17 cellular contexts compared by ENCODE assay signal in genomic region chr7:99910976-99911375, GRCh38. TPM values are rescaled to one million over a fixed set of nuclear protein-coding genes. Genes with fewer than 3 reads are reported as not detected.
DNase-seq lines count a peak whose midpoint lies in the region; ATAC-seq and TF ChIP-seq lines count a peak whose summit lies in the region.
"Had no signal": no experiment of that assay in that cellular context is flagged by ENCODE, and none has a peak within 500 bp of the region (broad histone marks: within the 10 kb centered on the region; RNA-seq: fewer than 3 reads in every experiment).

No MANE protein-coding gene starts in this region.

- H3K4me1 ChIP-seq in Loucy (ENCODE audit: insufficient read depth, low read length, poor library complexity, severe bottlenecking) (peaks cover 19% of the 10 kb centered on the region), uterus (no peaks in the 10 kb centered on the region)
- H3K4me1 ChIP-seq: A549, BE2C had no signal

- peaks cover 35% of the 10 kb centered on the region for H3K4me1 Mint-ChIP-seq in stimulated activated naive CD8-positive, alpha-beta T cell treated with anti-CD3 and anti-CD28 coated beads, Interleukin-15, Interleukin-2, amounts not matched to agents 100 ng/mL and 50 ng/mL, for 24 hours (ENCODE audit: low read depth)
- H3K4me1 Mint-ChIP-seq in immature natural killer cell (peaks cover 31 to 67% of the 10 kb centered on the region in 2 donors), natural killer cell (peaks cover 39 to 49% of the 10 kb centered on the region in 2 donors)
- H3K4me1 Mint-ChIP-seq: GM23338 had no signal

- H3K4me3 ChIP-seq in Loucy (ENCODE audit: low read length, poor library complexity, severe bottlenecking) (no peak overlapping the region), uterus (no peak overlapping the region)
- H3K4me3 ChIP-seq: A549, GM23338 had no signal

- intact Hi-C loops in natural killer cell (cut with micrococcal nuclease) = loop anchor here (10.0 kb wide), 1 partner anchor 144 kb away; no protein-coding TSS in a partner anchor
- intact Hi-C loops in uterus (cut with DNase I; ENCODE audit: low total_unique reads) = no loop called here

- H3K79me2 ChIP-seq in Loucy (ENCODE audit: insufficient read depth, low read length) = peaks cover 57% of the 10 kb centered on the region

- peaks cover 24% of the 10 kb centered on the region for H4K20me1 ChIP-seq in Loucy (ENCODE audit: insufficient read depth, low read length, poor library complexity, severe bottlenecking)

- H3K27me3 Mint-ChIP-seq in stimulated activated naive CD8-positive, alpha-beta T cell treated with anti-CD3 and anti-CD28 coated beads, Interleukin-15, Interleukin-2, amounts not matched to agents 100 ng/mL and 50 ng/mL, for 24 hours = no peaks in the 10 kb centered on the region
- H3K27me3 Mint-ChIP-seq in immature natural killer cell (ENCODE audit: low read depth in 3 of 3) (peaks cover 0 to 1% (median 0%) of the 10 kb centered on the region in 3 donors), natural killer cell (ENCODE audit: low read depth in 2 of 2) (no peaks in the 10 kb centered on the region)
- H3K27me3 Mint-ChIP-seq: CD4-positive, CD25-positive, alpha-beta regulatory T cell; IgD-negative memory B cell had no signal

- H3K36me3 ChIP-seq in Loucy (ENCODE audit: insufficient read depth, low read length) (peaks cover 46% of the 10 kb centered on the region; the same call in 1 of the 2 replicates), uterus (no peaks in the 10 kb centered on the region)

- H3K36me3 Mint-ChIP-seq in stimulated activated naive CD8-positive, alpha-beta T cell treated with anti-CD3 and anti-CD28 coated beads, Interleukin-15, Interleukin-2, amounts not matched to agents 100 ng/mL and 50 ng/mL, for 24 hours (ENCODE audit: low read depth) = peaks cover 70% of the 10 kb centered on the region
- peaks cover 8 to 30% (median 27%) of the 10 kb centered on the region in 3 donors for H3K36me3 Mint-ChIP-seq in immature natural killer cell
- peaks cover 16% of the 10 kb centered on the region for H3K36me3 Mint-ChIP-seq in natural killer cell

- TF ChIP-seq CTCF in Loucy (conservative IDR thresholded peaks at IDR 0.05; ENCODE audit: low read length) (no peak), natural killer cell (IDR thresholded peaks at IDR 0.05) (no peak), uterus (IDR thresholded peaks at IDR 0.05) (no peak)

- no peaks in the 10 kb centered on the region for H3K9me2 ChIP-seq in Loucy (replicated peaks; ENCODE audit: low read depth, low read length)

- H3K27me3 ChIP-seq in Loucy (ENCODE audit: insufficient read depth, low read length, poor library complexity, severe bottlenecking) = no peaks in the 10 kb centered on the region
- no peaks in the 10 kb centered on the region for H3K27me3 ChIP-seq in uterus
- H3K27me3 ChIP-seq: BE2C had no signal

- no peaks in the 10 kb centered on the region for H3F3A ChIP-seq in Loucy (ENCODE audit: low read depth)

- no peak overlapping the region for H3K27ac ChIP-seq in uterus
- H3K27ac ChIP-seq: A549 had no signal

- peak overlapping the region; percentile 32 for H3K4me2 ChIP-seq in Loucy (ENCODE audit: low read depth, low read length, poor library complexity, severe bottlenecking)
- H3K4me2 ChIP-seq: A549, GM23338 had no signal

- H3K9me3 Mint-ChIP-seq in stimulated activated naive CD8-positive, alpha-beta T cell treated with anti-CD3 and anti-CD28 coated beads, Interleukin-15, Interleukin-2, amounts not matched to agents 100 ng/mL and 50 ng/mL, for 24 hours = no peaks in the 10 kb centered on the region
- H3K9me3 Mint-ChIP-seq in immature natural killer cell (no peaks in the 10 kb centered on the region), natural killer cell (no peaks in the 10 kb centered on the region)
- H3K9me3 Mint-ChIP-seq: CD4-positive, CD25-positive, alpha-beta regulatory T cell; IgD-negative memory B cell had no signal

- H3K4me3 Mint-ChIP-seq in stimulated activated naive CD8-positive, alpha-beta T cell treated with anti-CD3 and anti-CD28 coated beads, Interleukin-15, Interleukin-2, amounts not matched to agents 100 ng/mL and 50 ng/mL, for 24 hours = no peak overlapping the region
- no peak overlapping the region for H3K4me3 Mint-ChIP-seq in immature natural killer cell
- H3K4me3 Mint-ChIP-seq in natural killer cell = no peak overlapping the region
- H3K4me3 Mint-ChIP-seq: CD4-positive, CD25-positive, alpha-beta regulatory T cell; GM23338; IgD-negative memory B cell had no signal

- DNase-seq in stimulated activated naive CD8-positive, alpha-beta T cell treated with anti-CD3 and anti-CD28 coated beads, Interleukin-15, Interleukin-2, amounts not matched to agents 100 U/mL and 50 U/mL, for 24 hours = no peak
- DNase-seq in immature natural killer cell = no peak
- DNase-seq in natural killer cell = no peak
- DNase-seq in uterus = no peak
- no peak for DNase-seq in activated effector memory CD4-positive, alpha-beta T cell treated with anti-CD3 and anti-CD28 coated beads, Interleukin-2, amount 50 U/mL, for 16 hours
- DNase-seq: BE2C; CD4-positive, CD25-positive, alpha-beta regulatory T cell; DMS79; H7 had no signal

- no peak overlapping the region for H2AFZ ChIP-seq in Loucy (ENCODE audit: low read length)
- H2AFZ ChIP-seq: GM23338 had no signal

- no peak overlapping the region for H3K9ac ChIP-seq in Loucy (ENCODE audit: low read depth, low read length, poor library complexity, severe bottlenecking)

- H3K9me3 ChIP-seq in Loucy (ENCODE audit: insufficient read depth, low read depth, low read length) = no peaks in the 10 kb centered on the region
- no peaks in the 10 kb centered on the region for H3K9me3 ChIP-seq in uterus
- H3K9me3 ChIP-seq: A549, BE2C had no signal

- ATAC-seq in stimulated activated naive CD8-positive, alpha-beta T cell treated with anti-CD3 and anti-CD28 coated beads, Interleukin-15, Interleukin-2, amounts not matched to agents 100 U/mL and 50 U/mL, for 24 hours = no peak
- no peak for ATAC-seq in natural killer cell
- ATAC-seq: A549, GM23338 had no signal

- peak overlapping the region; percentile 18 for H3K27ac Mint-ChIP-seq in stimulated activated naive CD8-positive, alpha-beta T cell treated with anti-CD3 and anti-CD28 coated beads, Interleukin-15, Interleukin-2, amounts not matched to agents 100 ng/mL and 50 ng/mL, for 24 hours
- H3K27ac Mint-ChIP-seq in immature natural killer cell (peak overlapping the region in 4 of 6 donors; percentile 24 to 82 (median 40)), natural killer cell (peak overlapping the region in 1 of 2 donors; percentile 4)
- H3K27ac Mint-ChIP-seq: GM23338, IgD-negative memory B cell had no signal

- no peak for TF ChIP-seq POLR2A in uterus (IDR thresholded peaks at IDR 0.05)

RNA-seq across cellular contexts. Expression of gene TRIM4, which starts 8.4 kb away (rescaled TPM):
- 10 to 100 TPM; 14.0 to 23.9 (median 14.7) TPM for polyA plus RNA-seq in immature natural killer cell
- total RNA-seq in natural killer cell (10 to 100 TPM; 16.8 to 28.1 (median 22.4) TPM), uterus (10 to 100 TPM; 22.6 to 51.7 (median 44.3) TPM)

RNA-seq across cellular contexts. Expression of gene GJC3, which starts 18.4 kb away (rescaled TPM):
- not detected for polyA plus RNA-seq in immature natural killer cell
- not detected for total RNA-seq in natural killer cell
- under 1 TPM in 1 of 4 donors, not detected in 3; 0.79 TPM for total RNA-seq in uterus
- total RNA-seq: G401 had no signal
- polyA plus RNA-seq: AG04450, IgD-negative memory B cell had no signal

RNA-seq across cellular contexts. Expression of gene OR2AE1, which starts 34.1 kb away (rescaled TPM):
- not detected for polyA plus RNA-seq in immature natural killer cell
- total RNA-seq in natural killer cell (not detected), uterus (not detected)
- total RNA-seq: G401, GM23338, H7, HT1080 had no signal
- polyA plus RNA-seq: AG04450; CD4-positive, CD25-positive, alpha-beta regulatory T cell; GM23338; IgD-negative memory B cell had no signal
